In the genomic region with DNA sequence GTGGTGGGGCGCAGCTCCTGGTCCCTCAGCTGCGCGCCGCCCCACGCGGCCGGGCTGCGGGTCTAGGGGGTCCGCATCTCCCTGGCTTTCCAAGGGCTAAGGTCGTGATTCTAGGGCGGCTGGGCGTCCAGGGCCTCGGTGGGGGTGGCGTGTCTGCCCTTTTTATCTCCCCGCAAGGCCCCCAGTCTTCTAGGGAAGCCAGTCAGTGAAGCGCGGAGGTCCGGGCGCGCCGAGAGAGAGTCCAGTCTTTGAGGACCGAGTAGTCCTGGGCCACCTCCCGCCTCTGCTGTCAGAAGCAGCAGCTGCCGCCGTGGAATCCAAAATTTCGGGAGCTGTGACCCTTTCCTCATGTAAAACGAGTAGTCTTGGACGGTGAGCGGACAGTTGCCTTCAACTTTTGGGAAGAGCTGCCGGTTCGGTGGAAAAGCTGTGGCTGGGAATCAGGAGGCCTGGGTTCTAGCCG, we compare ENCODE assay signal across 8 cellular contexts. TPM values are rescaled to one million over a fixed set of nuclear protein-coding genes. Genes with fewer than 3 reads are reported as not detected.
DNase-seq lines count a peak whose midpoint lies in the region; ATAC-seq and TF ChIP-seq lines count a peak whose summit lies in the region.
"Not testable (repeated sequence)": the region's sequence is repeated elsewhere in the genome, so short reads cannot be mapped to it uniquely, and the experiment has no call there.

No MANE protein-coding gene starts in this region.

- H3K9me3 Mint-ChIP-seq in activated CD4-positive, alpha-beta memory T cell treated with anti-CD3 and anti-CD28 coated beads for 36 hours; osteocyte (ENCODE audit: unreplicated experiment): not testable (repeated sequence)

- POLR2A ChIA-PET in activated CD4-positive, alpha-beta memory T cell treated with anti-CD3 and anti-CD28 coated beads for 36 hours (lab: Charles Lee) = interaction anchor here (1.0 to 3.0 kb wide), 4 partner anchors 21 to 43 kb away, joined by 3 to 28 read pairs (median 6); partner anchors contain the start of gene ZCCHC7

- not testable (repeated sequence) for H3K9me3 ChIP-seq in Loucy (ENCODE audit: insufficient read depth, low read depth, low read length); iPS-20b (ENCODE audit: insufficient read depth, low read depth, low read length); uterus

- H3K27me3 Mint-ChIP-seq in activated CD4-positive, alpha-beta memory T cell treated with anti-CD3 and anti-CD28 coated beads for 36 hours = not testable (repeated sequence)
- peaks cover 13% of the 10 kb centered on the region for H3K27me3 Mint-ChIP-seq in osteocyte (ENCODE audit: unreplicated experiment)

- H3K4me3 Mint-ChIP-seq in activated CD4-positive, alpha-beta memory T cell treated with anti-CD3 and anti-CD28 coated beads for 36 hours = peak overlapping the region; percentile 98
- peak overlapping the region; percentile 98 for H3K4me3 Mint-ChIP-seq in osteocyte (ENCODE audit: unreplicated experiment)

- not testable (repeated sequence) for H3K36me3 Mint-ChIP-seq in activated CD4-positive, alpha-beta memory T cell treated with anti-CD3 and anti-CD28 coated beads for 36 hours; osteocyte (ENCODE audit: unreplicated experiment)

- TF ChIP-seq POLR2A in uterus (IDR thresholded peaks at IDR 0.05) = not testable (repeated sequence)

- intact Hi-C loops in activated CD4-positive, alpha-beta memory T cell treated with anti-CD3 and anti-CD28 coated beads for 36 hours (cut with micrococcal nuclease) = loop anchor here (5.0 kb wide), 1 partner anchor 222 kb away; no protein-coding TSS in a partner anchor
- intact Hi-C loops in uterus (cut with DNase I; ENCODE audit: low total_unique reads) = not testable (repeated sequence)

- H3K27ac Mint-ChIP-seq in activated CD4-positive, alpha-beta memory T cell treated with anti-CD3 and anti-CD28 coated beads for 36 hours = peak overlapping the region; percentile 93
- H3K27ac Mint-ChIP-seq in osteocyte (ENCODE audit: unreplicated experiment) = peak overlapping the region; percentile 95

- H3K4me2 ChIP-seq in Loucy (ENCODE audit: low read depth, low read length, poor library complexity, severe bottlenecking) = peak overlapping the region; percentile 73

- peaks cover 51% of the 10 kb centered on the region for H3K4me1 Mint-ChIP-seq in activated CD4-positive, alpha-beta memory T cell treated with anti-CD3 and anti-CD28 coated beads for 36 hours (ENCODE audit: low read depth)
- H3K4me1 Mint-ChIP-seq in osteocyte (ENCODE audit: unreplicated experiment) = peaks cover 32% of the 10 kb centered on the region

- peak; percentile 16 for ATAC-seq in GM18502 (IDR thresholded peaks at IDR 0.05; ENCODE audit: poor library complexity, unreplicated experiment)
- ATAC-seq in HG02759 (IDR thresholded peaks at IDR 0.05; ENCODE audit: unreplicated experiment) = peak; percentile 17

- not testable (repeated sequence) for DNase-seq in activated CD4-positive, alpha-beta memory T cell treated with anti-CD3 and anti-CD28 coated beads for 36 hours; osteocyte (ENCODE audit: extremely low spot score, unreplicated experiment)
- DNase-seq in dermis blood vessel endothelial cell = peak; percentile 42
- DNase-seq in uterus = peak in 1 of 2 donors; percentile 21

- CTCF ChIA-PET in activated CD4-positive, alpha-beta memory T cell treated with anti-CD3 and anti-CD28 coated beads for 36 hours (lab: Charles Lee) = interaction anchor here (0.7 to 1.2 kb wide), 2 partner anchors 122 to 207 kb away, joined by 3 to 4 read pairs; no protein-coding TSS in a partner anchor

- not testable (repeated sequence) for H3K9me2 ChIP-seq in Loucy (replicated peaks; ENCODE audit: low read depth, low read length)

- H3K4me1 ChIP-seq in Loucy (ENCODE audit: insufficient read depth, low read length, poor library complexity, severe bottlenecking) = peaks cover 66% of the 10 kb centered on the region
- H3K4me1 ChIP-seq in iPS-20b (ENCODE audit: insufficient read depth, low read length); uterus: not testable (repeated sequence)

- peaks cover 53% of the 10 kb centered on the region for H3K79me2 ChIP-seq in Loucy (ENCODE audit: insufficient read depth, low read length)

- H3F3A ChIP-seq in Loucy (ENCODE audit: low read depth) = not testable (repeated sequence)

- H3K4me3 ChIP-seq in Loucy (ENCODE audit: low read length, poor library complexity, severe bottlenecking) (peak overlapping the region; percentile 68), iPS-20b (ENCODE audit: low read length) (peak overlapping the region; percentile 79), uterus (peak overlapping the region; percentile 65 to 84)

- peak overlapping the region; percentile 81 for H3K9ac ChIP-seq in Loucy (ENCODE audit: low read depth, low read length, poor library complexity, severe bottlenecking)
- H3K9ac ChIP-seq in iPS-20b (ENCODE audit: low read depth, low read length) = peak overlapping the region; percentile 83; the same call in 1 of the 2 replicates

- H2AFZ ChIP-seq in Loucy (ENCODE audit: low read length) = peak overlapping the region; percentile 74

- H4K20me1 ChIP-seq in Loucy (ENCODE audit: insufficient read depth, low read length, poor library complexity, severe bottlenecking) = peaks cover 28% of the 10 kb centered on the region

- not testable (repeated sequence) for H3K36me3 ChIP-seq in Loucy (ENCODE audit: insufficient read depth, low read length); iPS-20b (ENCODE audit: insufficient read depth, low read depth, low read length); uterus

- not testable (repeated sequence) for TF ChIP-seq CTCF in Loucy (conservative IDR thresholded peaks at IDR 0.05; ENCODE audit: low read length); osteocyte (IDR thresholded peaks at IDR 0.05); uterus (IDR thresholded peaks at IDR 0.05)

- not testable (repeated sequence) for H3K27me3 ChIP-seq in Loucy (ENCODE audit: insufficient read depth, low read length, poor library complexity, severe bottlenecking); uterus
- H3K27me3 ChIP-seq in iPS-20b (ENCODE audit: insufficient read depth, low read length) = peaks cover 11% of the 10 kb centered on the region

- H3K27ac ChIP-seq in iPS-20b (ENCODE audit: low read length) = not testable (repeated sequence)
- H3K27ac ChIP-seq in uterus = peak overlapping the region; percentile 84 to 86

RNA-seq across cellular contexts. Expression of gene ZCCHC7, which starts 40.2 kb away (rescaled TPM):
- 10 to 100 TPM; 26.8 to 28.1 TPM for total RNA-seq in activated CD4-positive, alpha-beta memory T cell treated with anti-CD3 and anti-CD28 coated beads for 36 hours
- total RNA-seq in dermis blood vessel endothelial cell (10.8 and 17.9 TPM in 2 replicates), osteocyte (22.8 and 27.1 TPM in 2 replicates), uterus (10 to 100 TPM; 15.6 to 37.4 (median 30.2) TPM)

RNA-seq across cellular contexts. Expression of gene PAX5, which starts 46.1 kb away (rescaled TPM):
- total RNA-seq in activated CD4-positive, alpha-beta memory T cell treated with anti-CD3 and anti-CD28 coated beads for 36 hours = under 1 TPM; 0.12 to 0.15 TPM
- not detected in 2 replicates for total RNA-seq in dermis blood vessel endothelial cell
- total RNA-seq in osteocyte = not detected in 2 replicates
- total RNA-seq in uterus = under 1 TPM in 1 of 4 donors, not detected in 3; 0.55 TPM
